13 cellular contexts compared by ENCODE assay signal in genomic region chr19:41355035-41355434, GRCh38. TPM values are rescaled to one million over a fixed set of nuclear protein-coding genes. Genes with fewer than 3 reads are reported as not detected.
DNase-seq lines count a peak whose midpoint lies in the region; ATAC-seq and TF ChIP-seq lines count a peak whose summit lies in the region.
"Had no signal": no experiment of that assay in that cellular context is flagged by ENCODE, and none has a peak within 500 bp of the region (broad histone marks: within the 10 kb centered on the region; RNA-seq: fewer than 3 reads in every experiment).

No MANE protein-coding gene starts in this region.

- H3K27ac ChIP-seq in SK-N-MC (0 out of 2 replicates have a peak overlapping the region, but pooled peaks have one; percentile 28), osteoblast (ENCODE audit: low read depth, low read length) (no peak overlapping the region)

- no peaks in the 10 kb centered on the region for H3K36me3 ChIP-seq in SK-N-MC (ENCODE audit: insufficient read depth, low read length)
- H3K36me3 ChIP-seq in osteoblast (ENCODE audit: insufficient read depth, low read length): no peaks in the 10 kb centered on the region

- no peaks in the 10 kb centered on the region for H3K27me3 ChIP-seq in osteoblast (ENCODE audit: insufficient read depth, low read length)

- no peak for ATAC-seq in activated CD8-positive, alpha-beta memory T cell treated with anti-CD3 and anti-CD28 coated beads, Interleukin-2, amount 10 ng/mL, durations not matched to agents 7 days and 5 days
- no peak for ATAC-seq in effector memory CD8-positive, alpha-beta T cell (replicated peaks)
- ATAC-seq in stimulated activated effector memory CD8-positive, alpha-beta T cell treated with anti-CD3 and anti-CD28 coated beads, Interleukin-12 subunit alpha, Interleukin-12 subunit beta, amount 100 ng/mL, for 72 hours: no peak
- no peak for ATAC-seq in HG03378 (IDR thresholded peaks at IDR 0.05; ENCODE audit: unreplicated experiment)
- ATAC-seq: activated CD4-positive, CD25-positive, alpha-beta regulatory T cell treated with anti-CD3 and anti-CD28 coated beads, Interleukin-2, amount 50 U/mL, for 24 hours had no signal

- H2AFZ ChIP-seq in osteoblast (ENCODE audit: low read length): no peak overlapping the region

- H3K27ac Mint-ChIP-seq in activated CD8-positive, alpha-beta memory T cell treated with anti-CD3 and anti-CD28 coated beads, Interleukin-2, amount 10 ng/mL, durations not matched to agents 7 days and 5 days: peak overlapping the region; percentile 76
- peak overlapping the region; percentile 49 to 86 for H3K27ac Mint-ChIP-seq in effector memory CD8-positive, alpha-beta T cell
- peak overlapping the region; percentile 76 for H3K27ac Mint-ChIP-seq in stimulated activated effector memory CD8-positive, alpha-beta T cell treated with anti-CD3 and anti-CD28 coated beads, Interleukin-12 subunit alpha, Interleukin-12 subunit beta, amount 100 ng/mL, for 72 hours
- no peak overlapping the region for H3K27ac Mint-ChIP-seq in HFFc6

- peak overlapping the region; percentile 9 for H3K4me3 Mint-ChIP-seq in activated CD8-positive, alpha-beta memory T cell treated with anti-CD3 and anti-CD28 coated beads, Interleukin-2, amount 10 ng/mL, durations not matched to agents 7 days and 5 days
- H3K4me3 Mint-ChIP-seq in effector memory CD8-positive, alpha-beta T cell: peak overlapping the region in 1 of 2 donors; percentile 21
- H3K4me3 Mint-ChIP-seq in stimulated activated effector memory CD8-positive, alpha-beta T cell treated with anti-CD3 and anti-CD28 coated beads, Interleukin-12 subunit alpha, Interleukin-12 subunit beta, amount 100 ng/mL, for 72 hours: peak overlapping the region; percentile 49
- no peak overlapping the region for H3K4me3 Mint-ChIP-seq in HFFc6

- H3K9me3 ChIP-seq in SK-N-MC (ENCODE audit: low read depth, low read length): no peaks in the 10 kb centered on the region
- H3K9me3 ChIP-seq in osteoblast (ENCODE audit: low read depth, low read length): no peaks in the 10 kb centered on the region

- peaks cover 45% of the 10 kb centered on the region for H3K4me1 Mint-ChIP-seq in activated CD8-positive, alpha-beta memory T cell treated with anti-CD3 and anti-CD28 coated beads, Interleukin-2, amount 10 ng/mL, durations not matched to agents 7 days and 5 days
- H3K4me1 Mint-ChIP-seq in effector memory CD8-positive, alpha-beta T cell (ENCODE audit: low read depth in 2 of 2): peaks cover 49 to 53% of the 10 kb centered on the region in 2 donors
- peaks cover 55% of the 10 kb centered on the region for H3K4me1 Mint-ChIP-seq in stimulated activated effector memory CD8-positive, alpha-beta T cell treated with anti-CD3 and anti-CD28 coated beads, Interleukin-12 subunit alpha, Interleukin-12 subunit beta, amount 100 ng/mL, for 72 hours
- H3K4me1 Mint-ChIP-seq in HFFc6 (ENCODE audit: low read depth): peaks cover 17% of the 10 kb centered on the region

- peaks cover 23% of the 10 kb centered on the region for H4K20me1 ChIP-seq in osteoblast (ENCODE audit: insufficient read depth, low read length)

- H3K4me2 ChIP-seq in osteoblast (ENCODE audit: insufficient read depth, low read length): no peak overlapping the region

- peaks cover 33% of the 10 kb centered on the region for H3K79me2 ChIP-seq in osteoblast (ENCODE audit: insufficient read depth, low read length)

- no peak for DNase-seq in activated CD8-positive, alpha-beta memory T cell treated with anti-CD3 and anti-CD28 coated beads, Interleukin-2, amount 10 ng/mL, durations not matched to agents 7 days and 5 days
- no peak for DNase-seq in activated CD8-positive, alpha-beta memory T cell treated with anti-CD3 and anti-CD28 coated beads for 24 hours
- DNase-seq in SK-N-MC (ENCODE audit: low read depth, low spot score) (no peak), HFFc6 (no peak), osteoblast (ENCODE audit: insufficient read length, low spot score, missing footprints) (no peak)
- DNase-seq in effector memory CD8-positive, alpha-beta T cell: no peak
- peak in 1 of 2 donors; percentile 55 for DNase-seq in stimulated activated effector memory CD8-positive, alpha-beta T cell treated with anti-CD3 and anti-CD28 coated beads, Interleukin-12 subunit alpha, Interleukin-12 subunit beta, amount 100 ng/mL, for 72 hours (ENCODE audit: low spot score in 2 of 2)
- DNase-seq: ACHN, activated gamma-delta T cell treated with Interleukin-2 at 50 U/mL for 16 hours, cerebellar nuclear complex, NCI-H1105 treated with DMSO at 0.1 percent for 48 hours had no signal

- H3K4me3 ChIP-seq in SK-N-MC (no peak overlapping the region), osteoblast (ENCODE audit: insufficient read depth, low read length) (no peak overlapping the region)

- peaks cover 7% of the 10 kb centered on the region for H3K4me1 ChIP-seq in osteoblast (ENCODE audit: insufficient read depth, low read length)

- no peak overlapping the region for H3K9ac ChIP-seq in SK-N-MC (ENCODE audit: insufficient read length)

- TF ChIP-seq CTCF in HFFc6 (IDR thresholded peaks at IDR 0.05): no peak
- TF ChIP-seq CTCF in osteoblast (IDR thresholded peaks at IDR 0.05; ENCODE audit: extremely low read depth, low read depth, low read length): no peak

- H3K27me3 Mint-ChIP-seq in activated CD8-positive, alpha-beta memory T cell treated with anti-CD3 and anti-CD28 coated beads, Interleukin-2, amount 10 ng/mL, durations not matched to agents 7 days and 5 days: no peaks in the 10 kb centered on the region
- no peaks in the 10 kb centered on the region for H3K27me3 Mint-ChIP-seq in effector memory CD8-positive, alpha-beta T cell
- H3K27me3 Mint-ChIP-seq in HFFc6 (ENCODE audit: insufficient read depth): no peaks in the 10 kb centered on the region

- CTCF ChIA-PET in activated CD8-positive, alpha-beta memory T cell treated with anti-CD3 and anti-CD28 coated beads, Interleukin-2, amount 10 ng/mL, durations not matched to agents 7 days and 5 days (lab: Charles Lee): interaction anchor here (0.9 to 4.3 kb wide), 11 partner anchors 9 to 151 kb away, joined by 3 to 17 read pairs (median 6); partner anchors contain the start of genes B9D2 and HNRNPUL1

- H3K36me3 Mint-ChIP-seq in activated CD8-positive, alpha-beta memory T cell treated with anti-CD3 and anti-CD28 coated beads, Interleukin-2, amount 10 ng/mL, durations not matched to agents 7 days and 5 days: peaks cover 12% of the 10 kb centered on the region
- peaks cover 75% of the 10 kb centered on the region for H3K36me3 Mint-ChIP-seq in effector memory CD8-positive, alpha-beta T cell (ENCODE audit: insufficient read depth)
- peaks cover 46% of the 10 kb centered on the region for H3K36me3 Mint-ChIP-seq in stimulated activated effector memory CD8-positive, alpha-beta T cell treated with anti-CD3 and anti-CD28 coated beads, Interleukin-12 subunit alpha, Interleukin-12 subunit beta, amount 100 ng/mL, for 72 hours
- H3K36me3 Mint-ChIP-seq in HFFc6 (ENCODE audit: low read depth): no peaks in the 10 kb centered on the region

- no peaks in the 10 kb centered on the region for H3K9me3 Mint-ChIP-seq in activated CD8-positive, alpha-beta memory T cell treated with anti-CD3 and anti-CD28 coated beads, Interleukin-2, amount 10 ng/mL, durations not matched to agents 7 days and 5 days (ENCODE audit: low read depth)
- H3K9me3 Mint-ChIP-seq in effector memory CD8-positive, alpha-beta T cell: no peaks in the 10 kb centered on the region
- no peaks in the 10 kb centered on the region for H3K9me3 Mint-ChIP-seq in stimulated activated effector memory CD8-positive, alpha-beta T cell treated with anti-CD3 and anti-CD28 coated beads, Interleukin-12 subunit alpha, Interleukin-12 subunit beta, amount 100 ng/mL, for 72 hours
- H3K9me3 Mint-ChIP-seq in HFFc6: no peaks in the 10 kb centered on the region

RNA-seq across cellular contexts. Expression of gene TGFB1, which starts 1.3 kb away (rescaled TPM):
- 100 to 1,000 TPM; 171 to 179 TPM for total RNA-seq in activated CD8-positive, alpha-beta memory T cell treated with anti-CD3 and anti-CD28 coated beads, Interleukin-2, amount 10 ng/mL, durations not matched to agents 7 days and 5 days
- 100 to 1,000 TPM; 150 to 163 (median 158) TPM for total RNA-seq in HFFc6 (2021; fragmentation: NEBNext Ultra II Directional; extraction: Animal tissue kit (Norgen Biotek cat#: 25700))
- 17.4 and 21.2 TPM in 2 replicates for total RNA-seq in osteoblast

RNA-seq across cellular contexts. Expression of gene B9D2, which starts 8.9 kb away (rescaled TPM):
- total RNA-seq in activated CD8-positive, alpha-beta memory T cell treated with anti-CD3 and anti-CD28 coated beads, Interleukin-2, amount 10 ng/mL, durations not matched to agents 7 days and 5 days: 1 to 10 TPM; 8.2 to 9.3 TPM
- total RNA-seq in HFFc6 (2021; fragmentation: NEBNext Ultra II Directional; extraction: Animal tissue kit (Norgen Biotek cat#: 25700)): 1 to 10 TPM; 4.9 to 6.8 (median 6.3) TPM
- total RNA-seq in osteoblast: 5.6 and 6.5 TPM in 2 replicates

RNA-seq across cellular contexts. Expression of gene TMEM91, which starts 21.3 kb away (rescaled TPM):
- 1 to 10 TPM; 4.8 to 6.0 TPM for total RNA-seq in activated CD8-positive, alpha-beta memory T cell treated with anti-CD3 and anti-CD28 coated beads, Interleukin-2, amount 10 ng/mL, durations not matched to agents 7 days and 5 days
- 1 to 10 TPM; 1.4 to 2.6 (median 1.7) TPM for total RNA-seq in HFFc6 (2021; fragmentation: NEBNext Ultra II Directional; extraction: Animal tissue kit (Norgen Biotek cat#: 25700))
- 5.9 and 6.2 TPM in 2 replicates for total RNA-seq in osteoblast

RNA-seq across cellular contexts. Expression of gene EXOSC5, which starts 42.1 kb away (rescaled TPM):
- 10 to 100 TPM; 24.4 to 36.0 TPM for total RNA-seq in activated CD8-positive, alpha-beta memory T cell treated with anti-CD3 and anti-CD28 coated beads, Interleukin-2, amount 10 ng/mL, durations not matched to agents 7 days and 5 days
- total RNA-seq in HFFc6 (2021; fragmentation: NEBNext Ultra II Directional; extraction: Animal tissue kit (Norgen Biotek cat#: 25700)): 10 to 100 TPM; 16.5 to 23.5 (median 18.1) TPM
- total RNA-seq in osteoblast: 13.3 and 14.5 TPM in 2 replicates

RNA-seq across cellular contexts. Expression of gene BCKDHA, which starts 42.6 kb away (rescaled TPM):
- total RNA-seq in activated CD8-positive, alpha-beta memory T cell treated with anti-CD3 and anti-CD28 coated beads, Interleukin-2, amount 10 ng/mL, durations not matched to agents 7 days and 5 days: 10 to 100 TPM; 18.7 to 20.1 TPM
- 10 to 100 TPM in 3 of 6 experiments, 1 to 10 TPM in 3; 7.8 to 17.6 (median 9.8) TPM for total RNA-seq in HFFc6 (2021; fragmentation: NEBNext Ultra II Directional; extraction: Animal tissue kit (Norgen Biotek cat#: 25700))
- 33.9 and 37.3 TPM in 2 replicates for total RNA-seq in osteoblast
